Comparison of ENCODE assay signal across 26 cellular contexts in genomic region chr17:71402007-71402406, GRCh38.
"Had no signal": no experiment of that assay in that cellular context is flagged by ENCODE, and none has a peak within 500 bp of the region (broad histone marks: within the 10 kb centered on the region; RNA-seq: fewer than 3 reads in every experiment).

No MANE protein-coding gene starts in this region.

- H3K4me3 Mint-ChIP-seq: activated CD4-positive, alpha-beta T cell treated with anti-CD3 and anti-CD28 coated beads, Interleukin-2, amount 10 ng/mL, durations not matched to agents 24 days and 14 days; activated CD8-positive, alpha-beta memory T cell treated with anti-CD3 and anti-CD28 coated beads, Interleukin-2, amount 10 ng/mL, durations not matched to agents 7 days and 5 days; activated naive CD8-positive, alpha-beta T cell treated with anti-CD3 and anti-CD28 coated beads, Interleukin-2, amount 50 U/mL, for 24 hours; activated T-cell treated with anti-CD3 and anti-CD28 coated beads, Interleukin-2, amount 50 U/mL, for 24 hours; activated T-helper 1 cell treated with anti-CD3 and anti-CD28 coated beads, Interleukin-12 subunit alpha, Interleukin-12 subunit beta, Interleukin-2, Interleukin-4 antibody, amounts not matched to agents 30 ng/mL and 10 ng/mL and 1 ng/mL, durations not matched to agents 14 hours and 24 hours and 36 hours; central memory CD8-positive, alpha-beta T cell; T-helper 1 cell treated with Interleukin-12 subunit alpha and Interleukin-12 subunit beta and Interleukin-4 antibody, amounts not matched to agents 30 μg/mL and 1 μg/mL, for 36 hours; WTC11 had no signal

- H3K27me3 Mint-ChIP-seq: activated CD4-positive, alpha-beta T cell treated with anti-CD3 and anti-CD28 coated beads, Interleukin-2, amount 10 ng/mL, durations not matched to agents 24 days and 14 days; activated CD8-positive, alpha-beta memory T cell treated with anti-CD3 and anti-CD28 coated beads, Interleukin-2, amount 10 ng/mL, durations not matched to agents 7 days and 5 days; activated naive CD8-positive, alpha-beta T cell treated with anti-CD3 and anti-CD28 coated beads, Interleukin-2, amount 50 U/mL, for 24 hours; activated T-cell treated with anti-CD3 and anti-CD28 coated beads, Interleukin-2, amount 50 U/mL, for 24 hours; central memory CD8-positive, alpha-beta T cell had no signal

- H3K9me3 ChIP-seq: ascending aorta, body of pancreas had no signal

- H3K9ac ChIP-seq: KMS-11 had no signal

- H3K27ac ChIP-seq: ascending aorta, body of pancreas, KMS-11 had no signal

- H3K36me3 Mint-ChIP-seq: activated CD8-positive, alpha-beta memory T cell treated with anti-CD3 and anti-CD28 coated beads, Interleukin-2, amount 10 ng/mL, durations not matched to agents 7 days and 5 days; WTC11 had no signal

- H3K4me3 ChIP-seq: ascending aorta, body of pancreas, MG63 had no signal

- H3K4me1 Mint-ChIP-seq: activated CD4-positive, alpha-beta T cell treated with anti-CD3 and anti-CD28 coated beads, Interleukin-2, amount 10 ng/mL, durations not matched to agents 24 days and 14 days; activated CD8-positive, alpha-beta memory T cell treated with anti-CD3 and anti-CD28 coated beads, Interleukin-2, amount 10 ng/mL, durations not matched to agents 7 days and 5 days; activated naive CD8-positive, alpha-beta T cell treated with anti-CD3 and anti-CD28 coated beads, Interleukin-2, amount 50 U/mL, for 24 hours; central memory CD8-positive, alpha-beta T cell had no signal

- H3K9me3 Mint-ChIP-seq: WTC11 had no signal

- H3K36me3 ChIP-seq: ascending aorta, MG63 had no signal

- ATAC-seq: activated CD8-positive, alpha-beta memory T cell treated with anti-CD3 and anti-CD28 coated beads, Interleukin-2, amount 10 ng/mL, durations not matched to agents 7 days and 5 days; activated naive CD4-positive, alpha-beta T cell treated with anti-CD3 and anti-CD28 coated beads, Interleukin-2, amount 50 U/mL, for 72 hours; activated naive CD8-positive, alpha-beta T cell treated with anti-CD3 and anti-CD28 coated beads, Interleukin-2, amount 50 U/mL, for 24 hours; body of pancreas; WTC11 had no signal

- H3K27me3 ChIP-seq: ascending aorta, body of pancreas, MG63 had no signal

- H3K4me2 ChIP-seq: KMS-11 had no signal

- H3K27ac Mint-ChIP-seq: activated CD4-positive, alpha-beta T cell treated with anti-CD3 and anti-CD28 coated beads, Interleukin-2, amount 10 ng/mL, durations not matched to agents 24 days and 14 days; activated CD8-positive, alpha-beta memory T cell treated with anti-CD3 and anti-CD28 coated beads, Interleukin-2, amount 10 ng/mL, durations not matched to agents 7 days and 5 days; activated naive CD4-positive, alpha-beta T cell treated with anti-CD3 and anti-CD28 coated beads, Interleukin-2, amount 50 U/mL, for 72 hours; activated naive CD8-positive, alpha-beta T cell treated with anti-CD3 and anti-CD28 coated beads, Interleukin-2, amount 50 U/mL, for 24 hours; activated T-cell treated with anti-CD3 and anti-CD28 coated beads, Interleukin-2, amount 50 U/mL, for 24 hours; activated T-helper 1 cell treated with anti-CD3 and anti-CD28 coated beads, Interleukin-12 subunit alpha, Interleukin-12 subunit beta, Interleukin-2, Interleukin-4 antibody, amounts not matched to agents 30 ng/mL and 10 ng/mL and 1 ng/mL, durations not matched to agents 14 hours and 24 hours and 36 hours; T-helper 1 cell treated with Interleukin-12 subunit alpha and Interleukin-12 subunit beta and Interleukin-4 antibody, amounts not matched to agents 30 μg/mL and 1 μg/mL, for 36 hours; WTC11 had no signal

- H3K4me1 ChIP-seq: ascending aorta, body of pancreas had no signal

- DNase-seq: activated CD4-positive, alpha-beta T cell treated with anti-CD3 and anti-CD28 coated beads, Interleukin-2, amount 10 ng/mL, durations not matched to agents 24 days and 14 days; activated CD4-positive, alpha-beta T cell treated with anti-CD3 and anti-CD28 coated beads, Interleukin-2, amount 50 U/mL, for 48 hours; activated CD4-positive, CD25-positive, alpha-beta regulatory T cell treated with anti-CD3 and anti-CD28 coated beads, Interleukin-2, amount 50 U/mL, for 72 hours; activated CD8-positive, alpha-beta memory T cell treated with anti-CD3 and anti-CD28 coated beads, Interleukin-2, amount 10 ng/mL, durations not matched to agents 7 days and 5 days; activated effector memory CD4-positive, alpha-beta T cell treated with anti-CD3 and anti-CD28 coated beads, Interleukin-2, amount 50 U/mL, for 16 hours; activated naive CD4-positive, alpha-beta T cell treated with Interleukin-2 at 50 U/mL for 16 hours; activated naive CD8-positive, alpha-beta T cell treated with anti-CD3 and anti-CD28 coated beads, Interleukin-2, amount 50 U/mL, for 24 hours; activated T-cell treated with anti-CD3 and anti-CD28 coated beads, Interleukin-2, amount 50 U/mL, for 24 hours; amniotic stem cell; body of pancreas; MG63; NCI-H1436 treated with DMSO at 0.1 percent for 48 hours; NCI-H187; NCI-H2081; NCI-H510A treated with DMSO at 0.1 percent for 48 hours; NCI-H69; NK-92 treated with Interleukin-12 subunit alpha and Interleukin-12 subunit beta, amount 100 ng/mL, for 24 hours; OCI-M1; SHP77 treated with DMSO at 0.1 percent for 48 hours had no signal
